In the genomic region with DNA sequence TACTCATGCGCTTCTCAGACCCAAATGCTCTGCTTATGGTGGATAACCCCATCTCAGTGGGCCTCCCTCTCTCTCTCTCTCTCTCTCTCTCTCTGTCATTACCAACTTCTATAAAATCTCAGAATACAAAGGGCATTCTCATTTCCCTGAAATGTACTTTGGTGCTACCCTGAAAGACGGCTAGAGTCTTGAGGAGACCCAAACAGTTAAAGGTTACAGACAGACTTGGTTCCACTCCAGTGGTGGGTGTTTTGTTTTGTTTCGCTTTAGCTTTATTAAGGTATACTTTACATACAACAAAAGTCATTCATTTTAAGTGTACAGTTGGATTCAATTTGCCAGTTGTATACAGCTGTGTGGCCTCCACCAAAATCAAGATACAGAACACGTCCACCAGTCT, we compare ENCODE assay signal across 14 cellular contexts.
"Had no signal": no experiment of that assay in that cellular context is flagged by ENCODE, and none has a peak within 500 bp of the region (broad histone marks: within the 10 kb centered on the region; RNA-seq: fewer than 3 reads in every experiment).

No MANE protein-coding gene starts in this region.

- H3K9me3 ChIP-seq: esophagus squamous epithelium, ovary, stomach, thyroid gland, uterus had no signal

- DNase-seq: activated CD4-positive, alpha-beta memory T cell treated with anti-CD3 and anti-CD28 coated beads for 36 hours; activated gamma-delta T cell treated with Interleukin-2 at 50 U/mL for 16 hours; activated T-cell treated with anti-CD3 and anti-CD28 coated beads, Interleukin-2, amount 50 U/mL, for 72 hours; esophagus squamous epithelium; foreskin fibroblast; glutamatergic neuron; ovary; stimulated activated CD4-positive, alpha-beta T cell treated with anti-CD3 and anti-CD28 coated beads, Interleukin-2, amount 100 ng/mL, for 48 hours; stomach; thyroid gland; uterus had no signal

- H3K27ac Mint-ChIP-seq: activated CD4-positive, alpha-beta memory T cell treated with anti-CD3 and anti-CD28 coated beads for 36 hours; activated T-cell treated with anti-CD3 and anti-CD28 coated beads, Interleukin-2, amount 50 U/mL, for 72 hours; mesothelial cell of epicardium; neural progenitor cell had no signal

- ATAC-seq: activated T-cell treated with anti-CD3 and anti-CD28 coated beads, Interleukin-2, amount 50 U/mL, for 72 hours had no signal

- H3K4me3 ChIP-seq: cardiac muscle cell, esophagus squamous epithelium, neural progenitor cell, ovary, stomach, thyroid gland, uterus had no signal

- H3K27ac ChIP-seq: cardiac muscle cell, esophagus squamous epithelium, neural progenitor cell, ovary, stomach, thyroid gland, uterus had no signal

- H3K4me3 Mint-ChIP-seq: activated CD4-positive, alpha-beta memory T cell treated with anti-CD3 and anti-CD28 coated beads for 36 hours; activated T-cell treated with anti-CD3 and anti-CD28 coated beads, Interleukin-2, amount 50 U/mL, for 72 hours; mesothelial cell of epicardium; neural progenitor cell had no signal

- H3K9me3 Mint-ChIP-seq: activated CD4-positive, alpha-beta memory T cell treated with anti-CD3 and anti-CD28 coated beads for 36 hours; activated T-cell treated with anti-CD3 and anti-CD28 coated beads, Interleukin-2, amount 50 U/mL, for 72 hours; mesothelial cell of epicardium; neural progenitor cell had no signal

- H3K36me3 ChIP-seq: cardiac muscle cell, neural progenitor cell, ovary, stomach, thyroid gland, uterus had no signal

- H3K27me3 ChIP-seq: cardiac muscle cell, esophagus squamous epithelium, neural progenitor cell, ovary, stomach, thyroid gland, uterus had no signal

- H3K4me1 ChIP-seq: thyroid gland, uterus had no signal

- H3K36me3 Mint-ChIP-seq: activated CD4-positive, alpha-beta memory T cell treated with anti-CD3 and anti-CD28 coated beads for 36 hours; neural progenitor cell had no signal
